Comparison of ENCODE assay signal across 21 cellular contexts in the genomic region with DNA sequence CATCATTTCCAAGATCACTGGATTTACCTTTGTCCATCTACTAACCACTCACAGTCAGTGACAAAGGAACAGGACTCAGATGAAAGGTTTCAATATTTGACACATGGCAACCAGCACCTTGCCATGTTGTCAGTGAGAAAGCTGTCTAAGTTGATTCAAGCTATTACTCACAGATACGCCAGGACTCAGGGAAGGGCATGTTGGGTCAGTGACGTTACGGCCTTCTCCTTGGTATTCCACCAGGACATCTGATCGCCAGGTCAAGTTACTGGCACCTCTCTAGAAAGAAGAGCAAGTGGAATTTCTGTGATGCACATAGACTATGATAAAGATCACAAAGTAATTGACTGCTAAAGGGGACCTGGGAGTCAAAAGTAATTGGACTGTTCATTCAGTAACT.
"Had no signal": no experiment of that assay in that cellular context is flagged by ENCODE, and none has a peak within 500 bp of the region (broad histone marks: within the 10 kb centered on the region; RNA-seq: fewer than 3 reads in every experiment).

No MANE protein-coding gene starts in this region.

- H3K9me3 ChIP-seq: SK-N-SH had no signal

- H3K27ac ChIP-seq: HL-60, RWPE1 had no signal

- DNase-seq: KBM-7, MV-4-11, NCI-H1048, NCI-H1105, NCI-H1417, NCI-H1436 treated with DMSO at 0.1 percent for 48 hours, NCI-H1694, NCI-H1930, NCI-H2081, NCI-H2107, NCI-H2227 treated with DMSO at 0.1 percent for 48 hours, NCI-H446, NCI-H510A, NCI-H524 treated with DMSO at 0.1 percent for 48 hours, NCI-H69, NCI-H774, SHP77, SK-N-SH had no signal

- FAIRE-seq: RCC 7860 had no signal
